Comparison of ENCODE assay signal across 18 cellular contexts in genomic region chr7:63040966-63041610, GRCh38.
A peak's percentile ranks its signal among the peaks of the same experiment; 100 is the strongest.
DNase-seq lines count a peak whose midpoint lies in the region; ATAC-seq and TF ChIP-seq lines count a peak whose summit lies in the region.
"Had no signal": no experiment of that assay in that cellular context is flagged by ENCODE, and none has a peak within 500 bp of the region (broad histone marks: within the 10 kb centered on the region; RNA-seq: fewer than 3 reads in every experiment).

No MANE protein-coding gene starts in this region.

- DNase-seq in adrenal gland (peak in 5 of 7 donors; percentile 9 to 67 (median 45)), islet precursor cell (peak; percentile 37), sciatic nerve (ENCODE audit: low spot score) (peak; percentile 23), Karpas-422 (no peak), MV-4-11 (lab: John Stamatoyannopoulos, UW) (no peak), NOMO-1 (lab: John Stamatoyannopoulos, UW; ENCODE audit: unreplicated experiment in 2 of 2) (no peak)
- DNase-seq: ACHN; BE2C; C1 segment of cervical spinal cord; CD4-positive, CD25-positive, alpha-beta regulatory T cell; CD8-positive, alpha-beta memory T cell; COR-L47; DMS 273 treated with DMSO at 0.1 percent for 48 hours; DMS53; GDM1; GM23248 had no signal

- intact Hi-C loops in adrenal gland (cut with DNase I): loop anchor here in 1 of 2 donors (10.0 kb wide), 1 partner anchor 486 kb away; no protein-coding TSS in a partner anchor
- intact Hi-C loops in sciatic nerve (cut with DNase I): no loop called here

- no peak overlapping the region for H3K4me2 ChIP-seq in Karpas-422 (ENCODE audit: low read depth, low read length, poor library complexity, severe bottlenecking)

- TF ChIP-seq POLR2A in adrenal gland (IDR thresholded peaks at IDR 0.05): no peak

- H3K9me2 ChIP-seq in Karpas-422 (replicated peaks; ENCODE audit: insufficient read depth, low read length): no peaks in the 10 kb centered on the region

- no peak overlapping the region for H2AFZ ChIP-seq in Karpas-422 (ENCODE audit: low read length)
- H2AFZ ChIP-seq: GM23248 had no signal

- 60 to 67% (median 61%) methylated on average over 9 to 12 of the region's 12 CpGs for WGBS in adrenal gland, 4 donors

- H3K79me2 ChIP-seq in Karpas-422 (ENCODE audit: low read length): no peaks in the 10 kb centered on the region

- no peaks in the 10 kb centered on the region for H3K4me1 ChIP-seq in adrenal gland (replicated peaks in 1 of 2)
- H3K4me1 ChIP-seq in Karpas-422 (ENCODE audit: low read length): no peaks in the 10 kb centered on the region
- H3K4me1 ChIP-seq: BE2C, HAP-1 had no signal

- H3K9ac ChIP-seq in Karpas-422 (ENCODE audit: low read length): no peak overlapping the region
- H3K9ac ChIP-seq: GM23248 had no signal

- H3K9me3 ChIP-seq in adrenal gland (replicated peaks in 1 of 3) (no peaks in the 10 kb centered on the region), Karpas-422 (ENCODE audit: low read length) (peaks cover 19% of the 10 kb centered on the region)
- H3K9me3 ChIP-seq: BE2C, HAP-1 had no signal

- no peaks in the 10 kb centered on the region for H3K27me3 ChIP-seq in adrenal gland
- H3K27me3 ChIP-seq in Karpas-422 (ENCODE audit: low read length): no peaks in the 10 kb centered on the region
- H3K27me3 ChIP-seq: BE2C had no signal

- no peak for TF ChIP-seq CTCF in adrenal gland (IDR thresholded peaks at IDR 0.05)

- H3K36me3 ChIP-seq in adrenal gland (replicated peaks in 1 of 2) (no peaks in the 10 kb centered on the region), Karpas-422 (ENCODE audit: insufficient read depth, low read length) (no peaks in the 10 kb centered on the region)
- H3K36me3 ChIP-seq: BE2C, HAP-1 had no signal

- no peak overlapping the region for H3K27ac ChIP-seq in adrenal gland
- no peak overlapping the region for H3K27ac ChIP-seq in Karpas-422 (ENCODE audit: low read length)
- H3K27ac ChIP-seq: GM23248, HL-60 had no signal

- no peaks in the 10 kb centered on the region for H4K20me1 ChIP-seq in Karpas-422 (ENCODE audit: insufficient read depth, low read depth, low read length)

- no peak for ATAC-seq in sciatic nerve

- H3K4me3 ChIP-seq in adrenal gland (no peak overlapping the region), Karpas-422 (ENCODE audit: low read length) (no peak overlapping the region)
- H3K4me3 ChIP-seq: GM23248, HAP-1 had no signal

Comparison
In these comparisons a context has a peak if more than half of its experiments do, and no peak if none do; other contexts are left out.
1. DNase-seq: peak in adrenal gland (5 of 7), islet precursor cell (single experiment) and sciatic nerve (single experiment); none in Karpas-422 (single experiment), MV-4-11 (single experiment) and NOMO-1 (0 of 2).